ENCODE assay signal across 1 cellular context in the genomic region with DNA sequence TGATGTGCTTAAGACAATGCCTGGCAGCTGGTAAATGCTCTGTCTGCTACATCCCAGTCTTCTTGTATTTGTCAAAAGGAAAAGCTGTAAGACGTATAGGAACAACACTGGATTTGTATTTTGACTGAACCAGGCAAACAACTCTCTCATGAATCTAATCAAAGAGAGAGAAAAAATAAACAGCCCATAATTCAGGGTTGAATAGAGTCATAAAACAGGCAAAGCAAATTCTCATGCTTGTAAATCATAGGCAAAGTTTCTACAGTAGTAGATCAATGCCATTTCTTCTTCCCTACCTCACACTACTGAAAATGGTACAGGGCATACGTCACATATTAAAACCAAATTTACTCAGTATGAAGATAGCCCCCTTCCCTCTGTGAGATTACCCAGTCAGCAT.
TF ChIP-seq lines count a peak whose summit lies in the region.

No MANE protein-coding gene starts in this region.

TF ChIP-seq in GM23338, 12 proteins besides CTCF, POLR2A, EP300 and RAD21 (continued from another document):
- TF ChIP-seq REST (IDR thresholded peaks at IDR 0.05; ENCODE audit: unreplicated experiment), result no peak
- TF ChIP-seq EZH2phosphoT487 (IDR thresholded peaks at IDR 0.05; ENCODE audit: unreplicated experiment), result no peak
- TF ChIP-seq ZNF114 (CRISPR knock-in tag; IDR thresholded peaks at IDR 0.05), result no peak
